Comparison of ENCODE assay signal across 8 cellular contexts in genomic region chr17:7932949-7933348, GRCh38. TPM values are rescaled to one million over a fixed set of nuclear protein-coding genes. Genes with fewer than 3 reads are reported as not detected.
DNase-seq lines count a peak whose midpoint lies in the region; ATAC-seq, FAIRE-seq and TF ChIP-seq lines count a peak whose summit lies in the region.

No MANE protein-coding gene starts in this region.

- H3K36me3 ChIP-seq in endodermal cell (ENCODE audit: control insufficient read depth, insufficient read depth, low read length) (peaks cover 40% of the 10 kb centered on the region), muscle layer of duodenum (ENCODE audit: control insufficient read depth in 1 of 2, insufficient read depth in 2 of 2, low read length in 2 of 2) (peaks cover 12 to 24% of the 10 kb centered on the region in 2 donors)

- H3K9ac ChIP-seq in endodermal cell (ENCODE audit: extremely low read depth, low read length, poor library complexity, severe bottlenecking): peak overlapping the region; percentile 67

- 9 to 14% methylated on average over 9 to 16 of the region's 16 CpGs for WGBS in endodermal cell (ENCODE audit: insufficient coverage in 1 of 2, insufficient read length in 1 of 2), 2 experiments

- no peak overlapping the region for H3K27ac ChIP-seq in endodermal cell (ENCODE audit: low read depth, low read length)
- peak overlapping the region; percentile 93 for H3K27ac ChIP-seq in muscle layer of duodenum (ENCODE audit: low read length)

- no peaks in the 10 kb centered on the region for H3K9me3 Mint-ChIP-seq in endodermal cell

- H3K27me3 ChIP-seq in endodermal cell (ENCODE audit: control insufficient read depth, insufficient read depth, low read length, poor library complexity, severe bottlenecking) (peaks cover 16% of the 10 kb centered on the region), muscle layer of duodenum (ENCODE audit: low read depth, low read length) (no peaks in the 10 kb centered on the region)

- H3K4me1 Mint-ChIP-seq in T-helper 17 cell (peaks cover 35% of the 10 kb centered on the region), endodermal cell (peaks cover 27% of the 10 kb centered on the region)

- peak; percentile 58 for TF ChIP-seq CTCF in endodermal cell (conservative IDR thresholded peaks at IDR 0.05)

- H3K27me3 Mint-ChIP-seq in T-helper 17 cell: no peaks in the 10 kb centered on the region
- peaks cover 18% of the 10 kb centered on the region for H3K27me3 Mint-ChIP-seq in endodermal cell (ENCODE audit: insufficient read depth)

- H3K4me3 Mint-ChIP-seq in T-helper 17 cell (peak overlapping the region; percentile 100), endodermal cell (peak overlapping the region; percentile 99)

- ATAC-seq in T-helper 17 cell (no peak), HG03469 (IDR thresholded peaks at IDR 0.05; ENCODE audit: unreplicated experiment) (no peak)

- peaks cover 5% of the 10 kb centered on the region for H3K4me1 ChIP-seq in endodermal cell (ENCODE audit: control insufficient read depth, insufficient read depth, low read length)
- peaks cover 9 to 32% of the 10 kb centered on the region in 2 donors for H3K4me1 ChIP-seq in muscle layer of duodenum (ENCODE audit: control insufficient read depth in 1 of 2, insufficient read depth in 2 of 2, low read length in 2 of 2)

- H3K4me3 ChIP-seq in endodermal cell (ENCODE audit: low read length) (peak overlapping the region; percentile 95), muscle layer of duodenum (ENCODE audit: low read depth in 1 of 2, low read length in 2 of 2) (peak overlapping the region; percentile 68 to 97)

- H3K27ac Mint-ChIP-seq in T-helper 17 cell (peak overlapping the region; percentile 99), endodermal cell (peak overlapping the region; percentile 98)

- peak; percentile 46 for FAIRE-seq in HTR-8/SVneo (lab: Jason Lieb, UNC)

- H3K9me3 ChIP-seq in T-helper 17 cell (ENCODE audit: control insufficient read depth, low read length, poor library complexity, severe bottlenecking) (no peaks in the 10 kb centered on the region), endodermal cell (ENCODE audit: control insufficient read depth, low read length) (no peaks in the 10 kb centered on the region), muscle layer of duodenum (ENCODE audit: control insufficient read depth in 1 of 2, low read length in 2 of 2) (no peaks in the 10 kb centered on the region)

- H3K36me3 Mint-ChIP-seq in T-helper 17 cell (ENCODE audit: low read depth) (peaks cover 7% of the 10 kb centered on the region), endodermal cell (ENCODE audit: low read depth) (peaks cover 31% of the 10 kb centered on the region)

- DNase-seq in DMS79 treated with DMSO at 0.1 percent for 48 hours (lab: John Stamatoyannopoulos, UW): peak; percentile 39
- peak; percentile 79 for DNase-seq in HTR-8/SVneo (ENCODE audit: insufficient read length, low spot score)
- no peak for DNase-seq in T-helper 17 cell
- DNase-seq in endodermal cell: peak; percentile 87
- DNase-seq in NCI-H1436 (lab: John Stamatoyannopoulos, UW): no peak
- DNase-seq in middle frontal gyrus (ENCODE audit: extremely low spot score, low spot score): no peak

RNA-seq across cellular contexts. Expression of gene CNTROB, which starts 0.9 kb away (rescaled TPM):
- total RNA-seq in T-helper 17 cell: 10 to 100 TPM; 24.3 to 27.9 TPM
- total RNA-seq in endodermal cell: 10 to 100 TPM; 47.5 to 57.4 TPM
- polyA plus RNA-seq in endodermal cell (2013, experiment 1 of 2): 69.8 TPM
- polyA plus RNA-seq in endodermal cell (2013, experiment 2 of 2): 56.3 TPM

RNA-seq across cellular contexts. Expression of gene TRAPPC1, which starts 1.2 kb away (rescaled TPM):
- total RNA-seq in T-helper 17 cell: 100 to 1,000 TPM; 102 to 118 TPM
- total RNA-seq in endodermal cell: 100 to 1,000 TPM; 150 to 170 TPM
- 133 TPM for polyA plus RNA-seq in endodermal cell (2013, experiment 1 of 2)
- polyA plus RNA-seq in endodermal cell (2013, experiment 2 of 2): 133 TPM

RNA-seq across cellular contexts. Expression of gene KCNAB3, which starts 3.3 kb away (rescaled TPM):
- total RNA-seq in T-helper 17 cell (1 to 10 TPM; 5.9 to 8.4 TPM), endodermal cell (1 to 10 TPM; 4.0 to 6.5 TPM)
- polyA plus RNA-seq in endodermal cell (2013, experiment 1 of 2): 16.3 TPM
- polyA plus RNA-seq in endodermal cell (2013, experiment 2 of 2): 15.3 TPM

RNA-seq across cellular contexts. Expression of gene RNF227, which starts 16.9 kb away (rescaled TPM):
- 1 to 10 TPM; 1.4 to 2.3 TPM for total RNA-seq in T-helper 17 cell
- 1 to 10 TPM; 1.1 to 1.6 TPM for total RNA-seq in endodermal cell
- 2.7 TPM for polyA plus RNA-seq in endodermal cell (2013, experiment 1 of 2)
- polyA plus RNA-seq in endodermal cell (2013, experiment 2 of 2): 2.5 TPM

RNA-seq across cellular contexts. Expression of gene CHD3, which starts 44.4 kb away (rescaled TPM):
- total RNA-seq in T-helper 17 cell (100 to 1,000 TPM; 219 TPM), endodermal cell (10 to 100 TPM; 55.0 to 64.1 TPM)
- polyA plus RNA-seq in endodermal cell (2013, experiment 1 of 2): 66.3 TPM
- polyA plus RNA-seq in endodermal cell (2013, experiment 2 of 2): 63.7 TPM

Comparison
In these comparisons a context has a peak if more than half of its experiments do, and no peak if none do; other contexts are left out.
1. DNase-seq: peak in DMS79 treated with DMSO at 0.1 percent for 48 hours (single experiment), HTR-8/SVneo (single experiment) and endodermal cell (single experiment); none in T-helper 17 cell (0 of 3), NCI-H1436 (single experiment) and middle frontal gyrus (single experiment).